Comparison of ENCODE assay signal across 27 cellular contexts in genomic region chr19:2693492-2693891, GRCh38. TPM values are rescaled to one million over a fixed set of nuclear protein-coding genes. Genes with fewer than 3 reads are reported as not detected.
A peak's percentile ranks its signal among the peaks of the same experiment; 100 is the strongest.
DNase-seq lines count a peak whose midpoint lies in the region; ATAC-seq and TF ChIP-seq lines count a peak whose summit lies in the region.
"Had no signal": no experiment of that assay in that cellular context is flagged by ENCODE, and none has a peak within 500 bp of the region (broad histone marks: within the 10 kb centered on the region; RNA-seq: fewer than 3 reads in every experiment).

No MANE protein-coding gene starts in this region.

- H3K27me3 Mint-ChIP-seq in IgD-negative memory B cell (no peaks in the 10 kb centered on the region), memory B cell (no peaks in the 10 kb centered on the region)
- H3K27me3 Mint-ChIP-seq: activated CD4-positive, alpha-beta T cell treated with anti-CD3 and anti-CD28 coated beads, Interleukin-2, amount 10 ng/mL, durations not matched to agents 24 days and 14 days; activated naive CD4-positive, alpha-beta T cell treated with anti-CD3 and anti-CD28 coated beads, Interleukin-2, amount 50 U/mL, for 24 hours had no signal

- peaks cover 6% of the 10 kb centered on the region for H3K36me3 Mint-ChIP-seq in IgD-negative memory B cell
- peaks cover 20% of the 10 kb centered on the region for H3K36me3 Mint-ChIP-seq in memory B cell
- H3K36me3 Mint-ChIP-seq: activated naive CD4-positive, alpha-beta T cell treated with anti-CD3 and anti-CD28 coated beads, Interleukin-2, amount 50 U/mL, for 24 hours; CD14-positive monocyte had no signal

- H3K4me1 Mint-ChIP-seq in IgD-negative memory B cell (peaks cover 26 to 47% (median 47%) of the 10 kb centered on the region in 3 donors), memory B cell (peaks cover 42% of the 10 kb centered on the region)
- H3K4me1 Mint-ChIP-seq: activated CD4-positive, alpha-beta T cell treated with anti-CD3 and anti-CD28 coated beads, Interleukin-2, amount 10 ng/mL, durations not matched to agents 24 days and 14 days; nephron had no signal

- H3K4me3 Mint-ChIP-seq in IgD-negative memory B cell (peak overlapping the region; percentile 75 to 88 (median 80)), memory B cell (no peak overlapping the region)
- H3K4me3 Mint-ChIP-seq: activated CD4-positive, alpha-beta T cell treated with anti-CD3 and anti-CD28 coated beads, Interleukin-2, amount 10 ng/mL, durations not matched to agents 24 days and 14 days; activated naive CD4-positive, alpha-beta T cell treated with anti-CD3 and anti-CD28 coated beads, Interleukin-2, amount 50 U/mL, for 24 hours; CD14-positive monocyte; nephron had no signal

- peak overlapping the region; percentile 76 to 97 (median 88) for H3K27ac Mint-ChIP-seq in IgD-negative memory B cell
- H3K27ac Mint-ChIP-seq in memory B cell = peak overlapping the region; percentile 98
- H3K27ac Mint-ChIP-seq: activated CD4-positive, alpha-beta T cell treated with anti-CD3 and anti-CD28 coated beads, Interleukin-2, amount 10 ng/mL, durations not matched to agents 24 days and 14 days; activated naive CD4-positive, alpha-beta T cell treated with anti-CD3 and anti-CD28 coated beads, Interleukin-2, amount 50 U/mL, for 24 hours; activated T-helper 2 cell treated with anti-CD3 and anti-CD28 coated beads, Interferon-gamma antibody, Interleukin-2, Interleukin-4, amounts not matched to agents 10 μg/mL and 5 μg/mL and 100 μg/mL, durations not matched to agents 14 hours and 24 hours and 36 hours; nephron had no signal

- peak overlapping the region; percentile 97 for H3K27ac ChIP-seq in cingulate gyrus (ENCODE audit: low read depth, low read length)
- peak overlapping the region; percentile 93 for H3K27ac ChIP-seq in temporal lobe (ENCODE audit: low read depth, low read length)
- H3K27ac ChIP-seq: coronary artery, SJSA1, thoracic aorta had no signal

- H3K9me3 Mint-ChIP-seq in IgD-negative memory B cell (no peaks in the 10 kb centered on the region), memory B cell (no peaks in the 10 kb centered on the region)
- H3K9me3 Mint-ChIP-seq: activated CD4-positive, alpha-beta T cell treated with anti-CD3 and anti-CD28 coated beads, Interleukin-2, amount 10 ng/mL, durations not matched to agents 24 days and 14 days; activated naive CD4-positive, alpha-beta T cell treated with anti-CD3 and anti-CD28 coated beads, Interleukin-2, amount 50 U/mL, for 24 hours; activated T-helper 2 cell treated with anti-CD3 and anti-CD28 coated beads, Interferon-gamma antibody, Interleukin-2, Interleukin-4, amounts not matched to agents 10 μg/mL and 5 μg/mL and 100 μg/mL, durations not matched to agents 14 hours and 24 hours and 36 hours; nephron had no signal

- ATAC-seq in memory B cell (ENCODE audit: low read depth) (no peak), GM19023 (IDR thresholded peaks at IDR 0.05; ENCODE audit: unreplicated experiment) (no peak)
- ATAC-seq: HCT116, mucosa of descending colon, pancreas had no signal

- no peak for TF ChIP-seq CTCF in GM10266 (IDR thresholded peaks at IDR 0.05; ENCODE audit: control insufficient read depth, insufficient read depth, low read depth, missing control alignments)

- DNase-seq in memory B cell (ENCODE audit: low spot score in 2 of 2) (no peak), NCI-H128 (lab: John Stamatoyannopoulos, UW; ENCODE audit: unreplicated experiment) (no peak), GM10266 (ENCODE audit: extremely low spot score) (no peak)
- DNase-seq: activated CD4-positive, alpha-beta T cell treated with anti-CD3 and anti-CD28 coated beads, Interleukin-2, amount 10 ng/mL, durations not matched to agents 24 days and 14 days; activated CD8-positive, alpha-beta memory T cell treated with anti-CD3 and anti-CD28 coated beads for 24 hours; activated T-cell treated with anti-CD3 and anti-CD28 coated beads for 4 hours; Caco-2; foreskin fibroblast; mucosa of descending colon; NCI-H1048; NCI-H1694; NCI-H82; pancreas; stimulated activated naive CD4-positive, alpha-beta T cell treated with Interleukin-2 at 50 U/mL for 16 hours had no signal

RNA-seq across cellular contexts. Expression of gene GNG7, which starts 9.0 kb away (rescaled TPM):
- polyA plus RNA-seq in IgD-negative memory B cell = 74.6 TPM
- total RNA-seq in temporal lobe = 7.4 TPM
- total RNA-seq: NCI-H460 had no signal

RNA-seq across cellular contexts. Expression of gene DIRAS1, which starts 27.7 kb away (rescaled TPM):
- 0.64 TPM for polyA plus RNA-seq in IgD-negative memory B cell
- 21.4 TPM for total RNA-seq in temporal lobe
- total RNA-seq: SJSA1 had no signal
- polyA plus RNA-seq: CD14-positive monocyte had no signal

RNA-seq across cellular contexts. Expression of gene SLC39A3, which starts 46.3 kb away (rescaled TPM):
- 86.9 TPM for polyA plus RNA-seq in IgD-negative memory B cell
- total RNA-seq in temporal lobe = 15.0 TPM
